In the genomic region with DNA sequence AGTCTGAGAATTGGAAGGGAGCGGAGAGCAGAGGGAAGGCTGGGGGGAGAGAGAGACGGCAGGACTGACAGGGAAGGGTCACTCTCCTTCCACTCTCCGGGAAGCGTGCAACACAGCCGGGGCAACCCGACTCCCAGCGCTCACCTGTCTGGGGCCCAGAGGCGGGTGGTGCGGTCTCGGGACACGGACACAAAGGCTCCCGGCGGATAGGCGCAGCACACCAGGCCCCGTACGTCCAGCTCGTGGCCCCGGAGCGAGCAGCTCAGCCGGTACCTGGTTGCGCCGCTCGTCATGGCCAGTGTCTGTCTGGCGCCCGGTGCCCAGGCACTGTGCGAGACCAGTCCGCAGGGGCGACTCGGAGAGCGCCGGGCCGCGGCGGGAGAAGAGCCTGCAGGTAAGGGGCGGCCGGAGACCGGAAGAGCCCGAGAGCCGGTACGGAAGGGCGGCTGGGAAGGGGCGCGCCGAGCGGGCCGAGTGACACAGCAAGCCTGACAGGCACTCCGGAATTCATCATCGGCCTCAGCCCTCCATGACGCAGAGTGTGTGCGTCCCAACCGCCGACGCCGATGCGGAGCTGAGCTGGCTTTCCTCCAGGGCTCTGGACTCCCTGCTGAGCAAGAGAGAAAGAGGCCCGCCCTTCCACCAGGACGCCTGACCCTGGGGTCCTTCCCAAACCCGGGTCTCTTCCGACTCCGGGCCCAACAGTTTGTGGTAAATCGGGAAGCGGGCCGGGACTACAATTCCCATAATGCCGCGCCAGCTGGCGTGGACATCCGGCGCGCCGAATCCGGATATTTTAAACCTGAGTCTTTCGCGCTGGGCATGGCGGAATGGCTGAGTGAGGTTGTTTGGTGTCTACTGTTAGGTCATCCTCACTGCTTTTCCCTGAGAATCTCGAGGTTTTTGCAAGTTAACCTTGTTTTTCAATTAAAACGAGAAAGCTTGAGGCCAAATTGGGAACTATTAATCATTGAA, we compare ENCODE assay signal across 1 cellular context.
TF ChIP-seq lines count a peak whose summit lies in the region.

PLAA (minus strand) TSS at position 490 of the 975 bp plus-strand sequence; CDS start at position 293, 197 bp downstream.

TF ChIP-seq in WTC11, 78 proteins besides CTCF, POLR2A, EP300 and RAD21 (continued from another document and continues in another):
- no peak; the same call in 1 of the 2 replicates for TF ChIP-seq USF1 (CRISPR knock-in tag; IDR thresholded peaks at IDR 0.05)
- no peak for TF ChIP-seq ZNF396 (CRISPR knock-in tag; IDR thresholded peaks at IDR 0.05; ENCODE audit: borderline replicate concordance)
- TF ChIP-seq ATF6 (CRISPR knock-in tag; IDR thresholded peaks at IDR 0.05) = no peak
- TF ChIP-seq ZNF532 (CRISPR knock-in tag; IDR thresholded peaks at IDR 0.05; ENCODE audit: borderline replicate concordance) = no peak
- TF ChIP-seq, protein P1, sequence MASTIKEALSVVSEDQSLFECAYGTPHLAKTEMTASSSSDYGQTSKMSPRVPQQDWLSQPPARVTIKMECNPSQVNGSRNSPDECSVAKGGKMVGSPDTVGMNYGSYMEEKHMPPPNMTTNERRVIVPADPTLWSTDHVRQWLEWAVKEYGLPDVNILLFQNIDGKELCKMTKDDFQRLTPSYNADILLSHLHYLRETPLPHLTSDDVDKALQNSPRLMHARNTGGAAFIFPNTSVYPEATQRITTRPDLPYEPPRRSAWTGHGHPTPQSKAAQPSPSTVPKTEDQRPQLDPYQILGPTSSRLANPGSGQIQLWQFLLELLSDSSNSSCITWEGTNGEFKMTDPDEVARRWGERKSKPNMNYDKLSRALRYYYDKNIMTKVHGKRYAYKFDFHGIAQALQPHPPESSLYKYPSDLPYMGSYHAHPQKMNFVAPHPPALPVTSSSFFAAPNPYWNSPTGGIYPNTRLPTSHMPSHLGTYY (CRISPR knock-in tag; IDR thresholded peaks at IDR 0.05) = no peak
- TF ChIP-seq ZBTB21 (CRISPR knock-in tag; IDR thresholded peaks at IDR 0.05; ENCODE audit: borderline replicate concordance) = no peak; the same call in 1 of the 2 replicates
- no peak for TF ChIP-seq GRHL2 (CRISPR knock-in tag; IDR thresholded peaks at IDR 0.05; ENCODE audit: insufficient replicate concordance, severe bottlenecking)
- no peak for TF ChIP-seq ATF1 (CRISPR knock-in tag; IDR thresholded peaks at IDR 0.05)
- no peak for TF ChIP-seq ZNF317 (CRISPR knock-in tag; IDR thresholded peaks at IDR 0.05; ENCODE audit: borderline replicate concordance, low read depth)
- no peak for TF ChIP-seq E2F4 (CRISPR knock-in tag; IDR thresholded peaks at IDR 0.05; ENCODE audit: borderline replicate concordance, low read depth)
- TF ChIP-seq SOX15 (CRISPR knock-in tag; IDR thresholded peaks at IDR 0.05) = no peak
- TF ChIP-seq FOXP1 (CRISPR knock-in tag; IDR thresholded peaks at IDR 0.05; ENCODE audit: borderline replicate concordance) = peak; percentile 85
- TF ChIP-seq NR3C1 (CRISPR knock-in tag; conservative IDR thresholded peaks at IDR 0.05; ENCODE audit: low read depth) = no peak
- TF ChIP-seq, protein P2, sequence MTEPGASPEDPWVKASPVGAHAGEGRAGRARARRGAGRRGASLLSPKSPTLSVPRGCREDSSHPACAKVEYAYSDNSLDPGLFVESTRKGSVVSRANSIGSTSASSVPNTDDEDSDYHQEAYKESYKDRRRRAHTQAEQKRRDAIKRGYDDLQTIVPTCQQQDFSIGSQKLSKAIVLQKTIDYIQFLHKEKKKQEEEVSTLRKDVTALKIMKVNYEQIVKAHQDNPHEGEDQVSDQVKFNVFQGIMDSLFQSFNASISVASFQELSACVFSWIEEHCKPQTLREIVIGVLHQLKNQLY (CRISPR knock-in tag; IDR thresholded peaks at IDR 0.05) = no peak
- no peak for TF ChIP-seq ESRRA (CRISPR knock-in tag; IDR thresholded peaks at IDR 0.05; ENCODE audit: borderline replicate concordance)
- no peak for TF ChIP-seq E2F1 (CRISPR knock-in tag; IDR thresholded peaks at IDR 0.05)
- 0 out of 2 replicates have a peak, but pooled peaks have one; percentile 9 for TF ChIP-seq ZBTB43 (CRISPR knock-in tag; IDR thresholded peaks at IDR 0.05)
- no peak for TF ChIP-seq TP53 (CRISPR knock-in tag; IDR thresholded peaks at IDR 0.05)
- TF ChIP-seq, protein P3, sequence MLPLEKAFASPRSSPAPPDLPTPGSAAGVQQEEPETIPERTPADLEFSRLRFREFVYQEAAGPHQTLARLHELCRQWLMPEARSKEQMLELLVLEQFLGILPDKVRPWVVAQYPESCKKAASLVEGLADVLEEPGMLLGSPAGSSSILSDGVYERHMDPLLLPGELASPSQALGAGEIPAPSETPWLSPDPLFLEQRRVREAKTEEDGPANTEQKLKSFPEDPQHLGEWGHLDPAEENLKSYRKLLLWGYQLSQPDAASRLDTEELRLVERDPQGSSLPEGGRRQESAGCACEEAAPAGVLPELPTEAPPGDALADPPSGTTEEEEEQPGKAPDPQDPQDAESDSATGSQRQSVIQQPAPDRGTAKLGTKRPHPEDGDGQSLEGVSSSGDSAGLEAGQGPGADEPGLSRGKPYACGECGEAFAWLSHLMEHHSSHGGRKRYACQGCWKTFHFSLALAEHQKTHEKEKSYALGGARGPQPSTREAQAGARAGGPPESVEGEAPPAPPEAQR (CRISPR knock-in tag; IDR thresholded peaks at IDR 0.05) = no peak
- TF ChIP-seq, protein P4, sequence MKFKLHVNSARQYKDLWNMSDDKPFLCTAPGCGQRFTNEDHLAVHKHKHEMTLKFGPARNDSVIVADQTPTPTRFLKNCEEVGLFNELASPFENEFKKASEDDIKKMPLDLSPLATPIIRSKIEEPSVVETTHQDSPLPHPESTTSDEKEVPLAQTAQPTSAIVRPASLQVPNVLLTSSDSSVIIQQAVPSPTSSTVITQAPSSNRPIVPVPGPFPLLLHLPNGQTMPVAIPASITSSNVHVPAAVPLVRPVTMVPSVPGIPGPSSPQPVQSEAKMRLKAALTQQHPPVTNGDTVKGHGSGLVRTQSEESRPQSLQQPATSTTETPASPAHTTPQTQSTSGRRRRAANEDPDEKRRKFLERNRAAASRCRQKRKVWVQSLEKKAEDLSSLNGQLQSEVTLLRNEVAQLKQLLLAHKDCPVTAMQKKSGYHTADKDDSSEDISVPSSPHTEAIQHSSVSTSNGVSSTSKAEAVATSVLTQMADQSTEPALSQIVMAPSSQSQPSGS (CRISPR knock-in tag; IDR thresholded peaks at IDR 0.05; ENCODE audit: borderline replicate concordance, low read depth) = 0 out of 2 replicates have a peak, but pooled peaks have one; percentile 8
- TF ChIP-seq ZNF263 (CRISPR knock-in tag; IDR thresholded peaks at IDR 0.05; ENCODE audit: low read depth) = no peak
- TF ChIP-seq CREB1 (CRISPR knock-in tag; IDR thresholded peaks at IDR 0.05) = 0 out of 2 replicates have a peak, but pooled peaks have one; percentile 52
- no peak for TF ChIP-seq ZNF416 (CRISPR knock-in tag; IDR thresholded peaks at IDR 0.05)
- TF ChIP-seq AR (CRISPR knock-in tag; IDR thresholded peaks at IDR 0.05) = no peak
